8 cellular contexts compared by ENCODE assay signal in genomic region chr7:44123190-44124003, GRCh38. TPM values are rescaled to one million over a fixed set of nuclear protein-coding genes. Genes with fewer than 3 reads are reported as not detected.
DNase-seq lines count a peak whose midpoint lies in the region; ATAC-seq and TF ChIP-seq lines count a peak whose summit lies in the region.

Gene POLD2 (minus strand): TSS chr7:44123548. CDS start chr7:44122053, 1,495 bp downstream.

- H3K27ac ChIP-seq in right atrium auricular region (peak within 1 kb of the TSS; percentile 90 to 94), uterus (peak within 1 kb of the TSS; percentile 77 to 95)

- H3K36me3 ChIP-seq in right atrium auricular region, result no peaks in the 10 kb centered on the region
- no peaks in the 10 kb centered on the region for H3K36me3 ChIP-seq in uterus

- peak in 1 of 2 donors; percentile 75 for TF ChIP-seq POLR2A in uterus (IDR thresholded peaks at IDR 0.05)

- peak; percentile 99 for ATAC-seq in GM18498 (IDR thresholded peaks at IDR 0.05; ENCODE audit: unreplicated experiment)
- peak; percentile 98 for ATAC-seq in HG02885 (IDR thresholded peaks at IDR 0.05; ENCODE audit: poor library complexity, unreplicated experiment)

- peaks cover 0 to 48% of the 10 kb centered on the region in 2 donors for H3K4me1 ChIP-seq in right atrium auricular region
- peaks cover 0 to 3% of the 10 kb centered on the region in 2 donors for H3K4me1 ChIP-seq in uterus

- intact Hi-C loops in T-helper 2 cell treated with Interferon-gamma antibody and Interleukin-4, amounts not matched to agents 100 ng/mL and 5 ng/mL, for 36 hours (cut with micrococcal nuclease), result loop anchor here (1.0 to 2.0 kb wide), 3 partner anchors 23 to 77 kb away; partner anchors contain the start of genes POLM and YKT6
- intact Hi-C loops in uterus (cut with DNase I; ENCODE audit: low total_unique reads), result no loop called here

- H3K9me3 ChIP-seq in right atrium auricular region (peaks cover 0 to 8% of the 10 kb centered on the region in 2 donors), uterus (no peaks in the 10 kb centered on the region)

- H3K27me3 ChIP-seq in right atrium auricular region (no peaks in the 10 kb centered on the region), uterus (no peaks in the 10 kb centered on the region)

- peak within 1 kb of the TSS; percentile 64 to 73 for H3K4me3 ChIP-seq in right atrium auricular region
- H3K4me3 ChIP-seq in uterus, result peak within 1 kb of the TSS; percentile 56 to 97

- TF ChIP-seq CTCF in right atrium auricular region (IDR thresholded peaks at IDR 0.05), result peak in 1 of 2 donors; percentile 11
- no peak for TF ChIP-seq CTCF in uterus (IDR thresholded peaks at IDR 0.05)

- DNase-seq in NCI-H1694 treated with DMSO at 0.1 percent for 48 hours (lab: John Stamatoyannopoulos, UW) (peak; percentile 95), anterior cingulate cortex (lab: John Stamatoyannopoulos, UW) (peak; percentile 59 to 99 (median 96)), right atrium auricular region (ENCODE audit: low spot score) (peak; percentile 99), pulmonary artery endothelial cell (ENCODE audit: low read depth, low spot score) (peak; percentile 85), uterus (peak; percentile 97 to 99)

RNA-seq across cellular contexts. Expression of gene POLD2, which starts in this region (rescaled TPM):
- 141 and 142 TPM in 2 replicates for total RNA-seq in T-helper 2 cell treated with Interferon-gamma antibody and Interleukin-4, amounts not matched to agents 100 ng/mL and 5 ng/mL, for 36 hours
- total RNA-seq in right atrium auricular region (10 to 100 TPM; 71.4 to 76.5 TPM), pulmonary artery endothelial cell (105 and 130 TPM in 2 replicates), uterus (10 to 100 TPM; 12.9 to 73.3 (median 33.7) TPM)

Comparison
In these comparisons a context has a peak if more than half of its experiments do, and no peak if none do; other contexts are left out.
1. Peak in every context shown above with its lines: DNase-seq, ATAC-seq, H3K4me3 ChIP-seq and H3K27ac ChIP-seq.